Comparison of ENCODE assay signal across 26 cellular contexts in the genomic region with DNA sequence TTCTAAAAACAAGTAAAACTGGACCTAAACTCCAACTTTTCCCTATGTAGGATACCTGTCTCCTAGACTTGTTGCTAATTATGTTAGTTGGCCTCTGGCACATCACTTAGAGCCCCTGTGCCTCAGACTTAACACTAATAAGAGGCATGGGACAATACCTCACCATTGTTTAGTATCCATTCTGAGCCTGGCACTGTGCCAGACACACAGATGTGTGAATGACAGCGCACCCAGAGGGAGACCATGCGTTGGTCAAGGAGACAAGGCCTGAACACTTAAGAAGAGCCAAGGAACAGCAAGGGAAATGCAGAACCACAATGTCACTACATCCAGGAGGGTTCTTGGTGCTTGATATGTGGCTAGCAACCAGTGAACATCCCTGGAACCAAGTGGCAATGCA.
A peak's percentile ranks its signal among the peaks of the same experiment; 100 is the strongest.
DNase-seq lines count a peak whose midpoint lies in the region; ATAC-seq, FAIRE-seq and TF ChIP-seq lines count a peak whose summit lies in the region.
"Had no signal": no experiment of that assay in that cellular context is flagged by ENCODE, and none has a peak within 500 bp of the region (broad histone marks: within the 10 kb centered on the region; RNA-seq: fewer than 3 reads in every experiment).

No MANE protein-coding gene starts in this region.

- no peaks in the 10 kb centered on the region for H4K20me1 ChIP-seq in HepG2 (ENCODE audit: insufficient read depth, low read length)
- H4K20me1 ChIP-seq in H1 (replicated peaks in 1 of 2; ENCODE audit: control insufficient read depth in 1 of 2, insufficient read depth in 2 of 2, low read length in 2 of 2): no peaks in the 10 kb centered on the region
- H4K20me1 ChIP-seq: BLaER1 had no signal

- H2BK120ac ChIP-seq in H1 (replicated peaks; ENCODE audit: low read depth, low read length): no peak overlapping the region

- H2BK20ac ChIP-seq in H1 (ENCODE audit: low read length): no peak overlapping the region

- H3K9me3 ChIP-seq in HepG2 (ENCODE audit: low read length): no peaks in the 10 kb centered on the region
- no peaks in the 10 kb centered on the region for H3K9me3 ChIP-seq in right lobe of liver
- H3K9me3 ChIP-seq in H1 (ENCODE audit: insufficient read depth in 2 of 2, low read depth in 1 of 2, low read length in 1 of 2): no peaks in the 10 kb centered on the region
- H3K9me3 ChIP-seq in lower lobe of right lung: no peaks in the 10 kb centered on the region
- H3K9me3 ChIP-seq: BLaER1, body of pancreas, HAP-1, left lung, pancreas, suprapubic skin had no signal

- peak overlapping the region; percentile 9 for H4K91ac ChIP-seq in H1 (replicated peaks; ENCODE audit: insufficient read length, low read length)

- H3K56ac ChIP-seq in H1 (replicated peaks; ENCODE audit: insufficient read length, low read depth, low read length): no peak overlapping the region

- H2AFZ ChIP-seq in HepG2 (ENCODE audit: low read length) (no peak overlapping the region), H1 (ENCODE audit: low read length) (no peak overlapping the region)

- no peak overlapping the region for H2BK5ac ChIP-seq in H1 (ENCODE audit: low read depth, low read length)

- H3K79me1 ChIP-seq in H1 (ENCODE audit: low read depth, low read length): no peaks in the 10 kb centered on the region

- CTCF ChIA-PET in HepG2 (lab: Yijun Ruan, JAX; ENCODE audit: low intra/inter-chr PET ratio, low total read pairs): no interaction called here
- CTCF ChIA-PET in H1 (lab: Charles Lee; ENCODE audit: partially characterized antibody): interaction anchor here (1.2 to 1.9 kb wide), 2 partner anchors 60 to 213 kb away, joined by 3 to 4 read pairs; no protein-coding TSS in a partner anchor

- H2BK15ac ChIP-seq in H1 (ENCODE audit: low read length): no peak overlapping the region

- no peaks in the 10 kb centered on the region for H3K23me2 ChIP-seq in H1 (ENCODE audit: low read depth, low read length)

- TF ChIP-seq POLR2A in HepG2 (IDR thresholded peaks at IDR 0.05; ENCODE audit: insufficient read depth in 1 of 2, low read depth in 2 of 2, low read length in 2 of 2) (no peak), right lobe of liver (IDR thresholded peaks at IDR 0.05) (no peak), H1 (IDR thresholded peaks at IDR 0.05; ENCODE audit: control extremely low read depth in 1 of 2, low read depth in 2 of 2, low read length in 2 of 2) (no peak)

- H3K4me3 Mint-ChIP-seq in type B pancreatic cell: no peak overlapping the region
- H3K4me3 Mint-ChIP-seq: activated T-cell treated with anti-CD3 and anti-CD28 coated beads, Interleukin-2, amount 50 U/mL, for 72 hours; IgD-negative memory B cell; neural crest cell; T-cell had no signal

- no peak overlapping the region for H3K9ac ChIP-seq in HepG2 (ENCODE audit: insufficient read depth, low read depth, low read length)
- H3K9ac ChIP-seq in H1 (replicated peaks in 1 of 4; ENCODE audit: extremely low read depth in 1 of 4, low read depth in 3 of 4, low read length in 3 of 4): no peak overlapping the region
- H3K9ac ChIP-seq: BLaER1 had no signal

- no peak overlapping the region for H2BK12ac ChIP-seq in H1 (ENCODE audit: low read depth, low read length)

- no TSS peak for BruUV-seq in HepG2 (replicated peaks; lab: Mats Ljungman, UMichigan)

- H3K27me3 Mint-ChIP-seq in type B pancreatic cell: no peaks in the 10 kb centered on the region
- H3K27me3 Mint-ChIP-seq: IgD-negative memory B cell, T-cell had no signal

- in situ Hi-C loops in HepG2 (cut with HindIII; ENCODE audit: extremely low pct_ligation_motif_present, low pct_unique_long_range_greater_than_20kb): no loop called here

- POLR2A ChIA-PET in HepG2 (lab: Yijun Ruan, JAX) (no interaction called here), H1 (lab: Charles Lee; ENCODE audit: partially characterized antibody) (no interaction called here)

- H3K27ac ChIP-seq in HepG2 (ENCODE audit: extremely low read length, insufficient read depth, low read length): no peak overlapping the region
- H3K27ac ChIP-seq in right lobe of liver: no peak overlapping the region
- H3K27ac ChIP-seq in H1 (ENCODE audit: low read depth, low read length): no peak overlapping the region
- no peak overlapping the region for H3K27ac ChIP-seq in lower lobe of right lung
- H3K27ac ChIP-seq: BLaER1, body of pancreas, dorsolateral prefrontal cortex, left lung, pancreas, suprapubic skin had no signal

- H3K4me1 ChIP-seq in HepG2 (ENCODE audit: insufficient read depth, low read length) (no peaks in the 10 kb centered on the region), right lobe of liver (peaks cover 0 to 12% (median 3%) of the 10 kb centered on the region in 4 donors), H1 (replicated peaks in 1 of 4; ENCODE audit: control insufficient read depth in 3 of 4, insufficient read depth in 4 of 4, low read length in 3 of 4) (no peaks in the 10 kb centered on the region), lower lobe of right lung (no peaks in the 10 kb centered on the region)
- H3K4me1 ChIP-seq: HAP-1, pancreas had no signal

- ATAC-seq in HepG2: no peak
- ATAC-seq in right lobe of liver: no peak
- no peak for ATAC-seq in lower lobe of right lung
- ATAC-seq: activated T-cell treated with anti-CD3 and anti-CD28 coated beads, Interleukin-2, amount 50 U/mL, for 72 hours; body of pancreas; left lung; T-cell had no signal

- FAIRE-seq in HepG2 (lab: Jason Lieb, UNC): no peak
- FAIRE-seq in H1 (lab: Jason Lieb, UNC): no peak
- FAIRE-seq: pancreas had no signal

- H3K27me3 ChIP-seq in HepG2 (ENCODE audit: control insufficient read depth in 1 of 2, insufficient read depth in 2 of 2, low read length in 2 of 2) (no peaks in the 10 kb centered on the region), right lobe of liver (no peaks in the 10 kb centered on the region), H1 (replicated peaks in 1 of 4; ENCODE audit: control insufficient read depth in 3 of 4, extremely low read depth in 1 of 4, insufficient read depth in 3 of 4, low read length in 3 of 4) (no peaks in the 10 kb centered on the region), lower lobe of right lung (ENCODE audit: low read depth) (no peaks in the 10 kb centered on the region)
- H3K27me3 ChIP-seq: BLaER1, body of pancreas, dorsolateral prefrontal cortex, left lung, pancreas, suprapubic skin had no signal

- no peak overlapping the region for H2AK5ac ChIP-seq in H1 (ENCODE audit: low read depth, low read length)

- peak overlapping the region; percentile 89 for H3K27ac Mint-ChIP-seq in type B pancreatic cell
- H3K27ac Mint-ChIP-seq: activated T-cell treated with anti-CD3 and anti-CD28 coated beads, Interleukin-2, amount 50 U/mL, for 72 hours; T-cell had no signal

- H3K4me1 Mint-ChIP-seq in type B pancreatic cell (ENCODE audit: unreplicated experiment): peaks cover 36% of the 10 kb centered on the region
- H3K4me1 Mint-ChIP-seq: neural crest cell had no signal

- TF ChIP-seq CTCF in HepG2 (CRISPR knock-in tag; IDR thresholded peaks at IDR 0.05) (no peak), right lobe of liver (IDR thresholded peaks at IDR 0.05) (no peak), H1 (IDR thresholded peaks at IDR 0.05; ENCODE audit: control extremely low read depth in 1 of 3, insufficient read depth in 1 of 3, low read depth in 1 of 3, low read length in 3 of 3) (no peak), type B pancreatic cell (conservative IDR thresholded peaks at IDR 0.05) (no peak), lower lobe of right lung (IDR thresholded peaks at IDR 0.05) (no peak)

- 95% methylated on average over 2 of the region's 2 CpGs for WGBS in HepG2 (ENCODE audit: low lambda C conversion rate)
- WGBS in right lobe of liver (ENCODE audit: insufficient coverage, low coverage, low lambda C conversion rate, missing lambda C conversion rate): 83% methylated on average over 1 of the region's 2 CpGs
- WGBS in H1 (ENCODE audit: extremely low coverage in 1 of 2, insufficient coverage in 1 of 2, insufficient read length in 1 of 2, insufficient replicate concordance in 2 of 2, low coverage in 1 of 2, low lambda C conversion rate in 2 of 2, missing lambda C conversion rate in 1 of 2), 2 experiments: 96% methylated on average over 2 of the region's 2 CpGs; no CpG with 5 or more reads in 1 of the 2 experiments

- DNase-seq in HepG2 (ENCODE audit: low spot score): no peak
- DNase-seq in right lobe of liver: no peak
- DNase-seq in NCI-H82 treated with DMSO at 0.1 percent for 48 hours (lab: John Stamatoyannopoulos, UW; ENCODE audit: unreplicated experiment): peak; percentile 25
- DNase-seq in H1 (ENCODE audit: low read depth in 1 of 2, low spot score in 2 of 2): no peak
- DNase-seq in type B pancreatic cell (ENCODE audit: extremely low spot score, unreplicated experiment): no peak
- DNase-seq in lower lobe of right lung: no peak
- no peak for DNase-seq in HT-29 (ENCODE audit: low spot score)
- DNase-seq in stimulated activated CD4-positive, alpha-beta T cell treated with anti-CD3 and anti-CD28 coated beads, Interleukin-2, amount 100 ng/mL, for 48 hours: no peak
- DNase-seq: activated CD4-positive, alpha-beta T cell treated with anti-CD3 and anti-CD28 coated beads, Interleukin-2, amount 50 U/mL, for 48 hours; activated T-cell treated with anti-CD3 and anti-CD28 coated beads, Interleukin-2, amount 50 U/mL, for 72 hours; cerebellar nuclear complex; dorsolateral prefrontal cortex; left lung; NCI-H1092; NCI-H1694; NCI-H524 treated with DMSO at 0.1 percent for 48 hours; pancreas; stimulated activated naive CD4-positive, alpha-beta T cell treated with Interleukin-2 at 50 U/mL for 16 hours; T-cell had no signal

- intact Hi-C loops in HepG2 (cut with micrococcal nuclease; ENCODE audit: unreplicated experiment): no loop called here
- intact Hi-C loops in right lobe of liver (cut with DNase I): no loop called here
- intact Hi-C loops in lower lobe of right lung (cut with DNase I): no loop called here

- no peak overlapping the region for H3K4ac ChIP-seq in H1 (replicated peaks; ENCODE audit: insufficient read length, low read depth, low read length)

- no peak overlapping the region for H3K23ac ChIP-seq in H1 (ENCODE audit: insufficient read length)

- no peak overlapping the region for H4K5ac ChIP-seq in H1 (ENCODE audit: insufficient read length, low read depth, low read length)

- H3K36me3 ChIP-seq in HepG2 (replicated peaks in 1 of 2; ENCODE audit: control insufficient read depth in 1 of 2, insufficient read depth in 2 of 2, low read length in 2 of 2) (no peaks in the 10 kb centered on the region), right lobe of liver (no peaks in the 10 kb centered on the region), H1 (ENCODE audit: control insufficient read depth in 2 of 4, insufficient read depth in 4 of 4, low read length in 3 of 4) (no peaks in the 10 kb centered on the region), lower lobe of right lung (no peaks in the 10 kb centered on the region)
- H3K36me3 ChIP-seq: BLaER1, HAP-1, left lung, pancreas, suprapubic skin had no signal

- no peak overlapping the region for H3K4me2 ChIP-seq in HepG2 (ENCODE audit: low read depth, low read length)
- no peak overlapping the region for H3K4me2 ChIP-seq in H1 (ENCODE audit: insufficient read depth in 1 of 2, low read depth in 2 of 2, low read length in 2 of 2)
- H3K4me2 ChIP-seq: BLaER1 had no signal

- TF ChIP-seq EP300 in HepG2 (IDR thresholded peaks at IDR 0.05; ENCODE audit: low read depth in 2 of 2, low read length in 2 of 2): no peak
- no peak for TF ChIP-seq EP300 in HepG2 (CRISPR knock-in tag; IDR thresholded peaks at IDR 0.05; ENCODE audit: borderline replicate concordance)
- TF ChIP-seq EP300 in H1 (IDR thresholded peaks at IDR 0.05; ENCODE audit: borderline replicate concordance in 1 of 2, low read depth in 2 of 2, low read length in 2 of 2): no peak

- no peak overlapping the region for H3K14ac ChIP-seq in H1 (ENCODE audit: insufficient read length)

- no peak overlapping the region for H4K8ac ChIP-seq in H1 (ENCODE audit: extremely low read depth, insufficient read depth, low read length)

- H3K9me3 Mint-ChIP-seq in type B pancreatic cell: no peaks in the 10 kb centered on the region
- H3K9me3 Mint-ChIP-seq: activated T-cell treated with anti-CD3 and anti-CD28 coated beads, Interleukin-2, amount 50 U/mL, for 72 hours; IgD-negative memory B cell; T-cell had no signal

- H3K36me3 Mint-ChIP-seq in type B pancreatic cell: peaks cover 6% of the 10 kb centered on the region
- H3K36me3 Mint-ChIP-seq: T-cell had no signal

- H3K4me3 ChIP-seq in HepG2 (replicated peaks in 1 of 3; ENCODE audit: insufficient read depth in 1 of 3, low read depth in 2 of 3, low read length in 3 of 3): no peak overlapping the region
- no peak overlapping the region for H3K4me3 ChIP-seq in right lobe of liver
- no peak overlapping the region for H3K4me3 ChIP-seq in H1 (ENCODE audit: extremely low read depth in 1 of 4, insufficient read depth in 2 of 4, low read depth in 3 of 4, low read length in 4 of 4)
- H3K4me3 ChIP-seq in lower lobe of right lung: no peak overlapping the region
- H3K4me3 ChIP-seq: BLaER1, body of pancreas, dorsolateral prefrontal cortex, HAP-1, left lung, pancreas, skin epidermis, suprapubic skin had no signal

- no peak overlapping the region for H3K18ac ChIP-seq in H1 (ENCODE audit: extremely low read depth, low read length)

- H3K79me2 ChIP-seq in HepG2 (ENCODE audit: insufficient read depth, low read length) (no peaks in the 10 kb centered on the region), H1 (ENCODE audit: control insufficient read depth in 1 of 2, insufficient read depth in 2 of 2, low read length in 2 of 2) (no peaks in the 10 kb centered on the region)

- no peak for TF ChIP-seq RAD21 in HepG2 (CRISPR knock-in tag; IDR thresholded peaks at IDR 0.05)
- no peak for TF ChIP-seq RAD21 in H1 (IDR thresholded peaks at IDR 0.05 in 1 of 2, conservative IDR thresholded peaks at IDR 0.05 in 1 of 2; ENCODE audit: low read depth in 2 of 2, low read length in 2 of 2)
